Comparison of ENCODE assay signal across 16 cellular contexts in genomic region chr6:139858444-139858843, GRCh38.
DNase-seq lines count a peak whose midpoint lies in the region; ATAC-seq and TF ChIP-seq lines count a peak whose summit lies in the region.
"Had no signal": no experiment of that assay in that cellular context is flagged by ENCODE, and none has a peak within 500 bp of the region (broad histone marks: within the 10 kb centered on the region; RNA-seq: fewer than 3 reads in every experiment).

No MANE protein-coding gene starts in this region.

- no peak overlapping the region for H3K4me3 ChIP-seq in LNCaP clone FGC (ENCODE audit: low read depth, low read length)
- H3K4me3 ChIP-seq in WERI-Rb-1 (ENCODE audit: low read depth, low read length) = no peak overlapping the region
- no peak overlapping the region for H3K4me3 ChIP-seq in left lung
- no peak overlapping the region for H3K4me3 ChIP-seq in transverse colon
- H3K4me3 ChIP-seq in gastrocnemius medialis = no peak overlapping the region
- H3K4me3 ChIP-seq in adrenal gland = no peak overlapping the region
- H3K4me3 ChIP-seq: SK-N-MC had no signal

- H3K4me1 ChIP-seq in left lung (no peaks in the 10 kb centered on the region), transverse colon (peaks cover 10 to 35% (median 17%) of the 10 kb centered on the region in 4 donors), gastrocnemius medialis (peaks cover 5 to 6% of the 10 kb centered on the region in 2 donors), adrenal gland (replicated peaks in 1 of 2) (peaks cover 0 to 9% of the 10 kb centered on the region in 2 donors)
- H3K4me1 ChIP-seq: BE2C had no signal

- intact Hi-C loops in left lung (cut with DNase I) = no loop called here
- intact Hi-C loops in transverse colon (cut with DNase I; ENCODE audit: low total_unique reads) = loop anchor here (10.0 kb wide), 1 partner anchor 484 kb away; the partner anchor contains the start of gene CITED2
- intact Hi-C loops in activated naive CD4-positive, alpha-beta T cell treated with anti-CD3 and anti-CD28 coated beads for 36 hours (cut with micrococcal nuclease) = no loop called here
- intact Hi-C loops in gastrocnemius medialis (cut with DNase I; ENCODE audit: low total_unique reads) = no loop called here
- intact Hi-C loops in adrenal gland (cut with DNase I) = no loop called here

- no peak overlapping the region for H3K27ac ChIP-seq in WERI-Rb-1
- H3K27ac ChIP-seq in left lung = no peak overlapping the region
- no peak overlapping the region for H3K27ac ChIP-seq in transverse colon
- no peak overlapping the region for H3K27ac ChIP-seq in gastrocnemius medialis
- H3K27ac ChIP-seq in adrenal gland = no peak overlapping the region
- H3K27ac ChIP-seq: SK-N-MC had no signal

- no peaks in the 10 kb centered on the region for H3K4me1 Mint-ChIP-seq in activated naive CD4-positive, alpha-beta T cell treated with anti-CD3 and anti-CD28 coated beads for 36 hours (ENCODE audit: low read depth)
- H3K4me1 Mint-ChIP-seq: CD4-positive, alpha-beta memory T cell; IgD-negative memory B cell had no signal

- H3K36me3 Mint-ChIP-seq in activated naive CD4-positive, alpha-beta T cell treated with anti-CD3 and anti-CD28 coated beads for 36 hours (ENCODE audit: low read depth) = no peaks in the 10 kb centered on the region
- H3K36me3 Mint-ChIP-seq: CD4-positive, alpha-beta memory T cell had no signal

- CTCF ChIA-PET in activated naive CD4-positive, alpha-beta T cell treated with anti-CD3 and anti-CD28 coated beads for 36 hours (lab: Charles Lee) = no interaction called here

- TF ChIP-seq EP300 in transverse colon (IDR thresholded peaks at IDR 0.05; ENCODE audit: low read depth) = no peak

- H3K27me3 Mint-ChIP-seq in activated naive CD4-positive, alpha-beta T cell treated with anti-CD3 and anti-CD28 coated beads for 36 hours (ENCODE audit: low read depth) = peaks cover 2% of the 10 kb centered on the region
- H3K27me3 Mint-ChIP-seq: IgD-negative memory B cell had no signal

- ATAC-seq in left lung = peak; percentile 56
- ATAC-seq in HG02623 (IDR thresholded peaks at IDR 0.05; ENCODE audit: unreplicated experiment) = no peak
- ATAC-seq in gastrocnemius medialis = no peak
- ATAC-seq: Right ventricle myocardium inferior had no signal

- WGBS in transverse colon (ENCODE audit: low coverage in 1 of 2), 2 donors = 43 to 69% methylated on average over 2 of the region's 2 CpGs
- WGBS in adrenal gland, 4 donors = 79 to 91% (median 84%) methylated on average over 2 of the region's 2 CpGs

- H3K27me3 ChIP-seq in WERI-Rb-1 (ENCODE audit: insufficient read depth, low read depth, severe bottlenecking) = no peaks in the 10 kb centered on the region
- no peaks in the 10 kb centered on the region for H3K27me3 ChIP-seq in left lung
- no peaks in the 10 kb centered on the region for H3K27me3 ChIP-seq in transverse colon
- no peaks in the 10 kb centered on the region for H3K27me3 ChIP-seq in gastrocnemius medialis
- H3K27me3 ChIP-seq in adrenal gland = no peaks in the 10 kb centered on the region
- H3K27me3 ChIP-seq: BE2C had no signal

- no peaks in the 10 kb centered on the region for H3K9me3 Mint-ChIP-seq in activated naive CD4-positive, alpha-beta T cell treated with anti-CD3 and anti-CD28 coated beads for 36 hours

- DNase-seq in LNCaP clone FGC (ENCODE audit: low read depth) (peak; percentile 74), WERI-Rb-1 (peak; percentile 16), left lung (no peak), transverse colon (peak; percentile 17), gastrocnemius medialis (no peak), adrenal gland (no peak)
- no peak for DNase-seq in activated naive CD4-positive, alpha-beta T cell treated with anti-CD3 and anti-CD28 coated beads for 36 hours
- DNase-seq: BE2C; CD4-positive, alpha-beta memory T cell; NCI-H2029 treated with DMSO at 0.1 percent for 48 hours; NCI-H226; NCI-H69 had no signal

- H3K9me3 ChIP-seq in WERI-Rb-1 (ENCODE audit: severe bottlenecking) (no peaks in the 10 kb centered on the region), left lung (no peaks in the 10 kb centered on the region), transverse colon (no peaks in the 10 kb centered on the region), gastrocnemius medialis (no peaks in the 10 kb centered on the region), adrenal gland (replicated peaks in 1 of 3) (no peaks in the 10 kb centered on the region)
- H3K9me3 ChIP-seq: BE2C had no signal

- H3K36me3 ChIP-seq in WERI-Rb-1 (no peaks in the 10 kb centered on the region), left lung (no peaks in the 10 kb centered on the region), transverse colon (no peaks in the 10 kb centered on the region), gastrocnemius medialis (no peaks in the 10 kb centered on the region), adrenal gland (replicated peaks in 1 of 2) (no peaks in the 10 kb centered on the region)
- H3K36me3 ChIP-seq: BE2C had no signal

- H3K4me3 Mint-ChIP-seq in activated naive CD4-positive, alpha-beta T cell treated with anti-CD3 and anti-CD28 coated beads for 36 hours = no peak overlapping the region
- H3K4me3 Mint-ChIP-seq: CD4-positive, alpha-beta memory T cell; IgD-negative memory B cell had no signal

- in situ Hi-C loops in transverse colon (cut with MboI; ENCODE audit: low pct_ligation_motif_present in 1 of 4, low pct_unique_long_range_greater_than_20kb in 1 of 4, low sequenced_read_pairs in 3 of 4) (loop anchor here in 1 of 4 donors (25.0 kb wide), 1 partner anchor 471 kb away; no protein-coding TSS in a partner anchor), gastrocnemius medialis (cut with MboI; ENCODE audit: low sequenced_read_pairs in 4 of 4) (loop anchor here in 1 of 4 donors (25.0 kb wide), 1 partner anchor 579 kb away; no protein-coding TSS in a partner anchor)

- H3K27ac Mint-ChIP-seq in activated naive CD4-positive, alpha-beta T cell treated with anti-CD3 and anti-CD28 coated beads for 36 hours = no peak overlapping the region
- H3K27ac Mint-ChIP-seq: CD4-positive, alpha-beta memory T cell; IgD-negative memory B cell had no signal

- no peak for TF ChIP-seq POLR2A in transverse colon (IDR thresholded peaks at IDR 0.05)
- no peak for TF ChIP-seq POLR2A in gastrocnemius medialis (IDR thresholded peaks at IDR 0.05)
- no peak for TF ChIP-seq POLR2A in adrenal gland (IDR thresholded peaks at IDR 0.05)

- TF ChIP-seq CTCF in LNCaP clone FGC (IDR thresholded peaks at IDR 0.05; ENCODE audit: control insufficient read depth, extremely low read depth, insufficient read depth) (no peak), WERI-Rb-1 (IDR thresholded peaks at IDR 0.05; ENCODE audit: low read depth, low read length) (no peak), left lung (IDR thresholded peaks at IDR 0.05) (no peak), transverse colon (IDR thresholded peaks at IDR 0.05) (no peak), gastrocnemius medialis (IDR thresholded peaks at IDR 0.05 in 4 of 5, conservative IDR thresholded peaks at IDR 0.05 in 1 of 5) (no peak), adrenal gland (IDR thresholded peaks at IDR 0.05) (no peak)

Comparison
In these comparisons a context has a peak if more than half of its experiments do, and no peak if none do; other contexts are left out.
1. DNase-seq: peak in LNCaP clone FGC (single experiment), WERI-Rb-1 (single experiment) and transverse colon (single experiment); none in left lung (0 of 2), activated naive CD4-positive, alpha-beta T cell treated with anti-CD3 and anti-CD28 coated beads for 36 hours (single experiment), gastrocnemius medialis (0 of 2) and adrenal gland (0 of 7).